ENCODE assay signal across 10 cellular contexts in the genomic region with DNA sequence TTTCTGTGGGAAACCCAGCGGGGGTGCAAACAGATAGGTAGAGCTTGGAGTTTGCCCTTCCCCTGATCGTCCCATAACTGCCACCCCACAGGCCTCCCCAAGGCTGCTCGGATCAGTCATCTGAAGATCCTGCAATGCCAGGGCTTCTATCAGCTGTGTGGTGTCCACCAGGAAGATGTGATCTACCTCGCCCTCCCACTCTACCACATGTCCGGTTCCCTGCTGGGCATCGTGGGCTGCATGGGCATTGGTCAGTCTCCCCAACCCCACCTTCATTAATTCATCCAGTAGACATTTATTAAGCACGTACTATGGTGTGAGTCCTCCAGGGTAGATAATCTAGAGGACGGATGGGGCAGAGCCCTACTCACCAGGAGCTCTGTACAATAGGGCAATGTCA. TPM values are rescaled to one million over a fixed set of nuclear protein-coding genes. Genes with fewer than 3 reads are reported as not detected.
DNase-seq lines count a peak whose midpoint lies in the region; ATAC-seq and TF ChIP-seq lines count a peak whose summit lies in the region.
"Had no signal": no experiment of that assay in that cellular context is flagged by ENCODE, and none has a peak within 500 bp of the region (broad histone marks: within the 10 kb centered on the region; RNA-seq: fewer than 3 reads in every experiment).

No MANE protein-coding gene starts in this region.

- WGBS in heart left ventricle, 4 donors = 77 to 86% (median 84%) methylated on average over 7 to 8 of the region's 8 CpGs

- peak overlapping the region in 1 of 12 donors; percentile 93 for H3K27ac ChIP-seq in heart left ventricle
- peak overlapping the region; percentile 83 to 91 for H3K27ac ChIP-seq in thoracic aorta
- H3K27ac ChIP-seq: KMS-11 had no signal

- H3K9ac ChIP-seq in adipocyte (ENCODE audit: low read length) = peak overlapping the region; percentile 99
- H3K9ac ChIP-seq: KMS-11 had no signal

- H3K36me3 ChIP-seq in heart left ventricle = peaks cover 0 to 33% (median 13%) of the 10 kb centered on the region in 9 donors
- peaks cover 35% of the 10 kb centered on the region for H3K36me3 ChIP-seq in adipocyte (ENCODE audit: control insufficient read depth, insufficient read depth, low read length, severe bottlenecking)
- peaks cover 14% of the 10 kb centered on the region for H3K36me3 ChIP-seq in thoracic aorta

- peaks cover 21% of the 10 kb centered on the region for H3K4me1 Mint-ChIP-seq in mesothelial cell of epicardium

- ATAC-seq in heart left ventricle (no peak), Right ventricle myocardium inferior (no peak), thoracic aorta (ENCODE audit: insufficient number of reproducible peaks, low FRiP score, low read depth) (no peak), GM19035 (IDR thresholded peaks at IDR 0.05; ENCODE audit: unreplicated experiment) (no peak)

- H3K9me3 Mint-ChIP-seq in mesothelial cell of epicardium = no peaks in the 10 kb centered on the region

- intact Hi-C loops in heart left ventricle (cut with DNase I) = no loop called here
- intact Hi-C loops in Right ventricle myocardium inferior (cut with DNase I) = loop anchor here (10.0 kb wide), 1 partner anchor 422 kb away; a partner anchor contains a TSS

- peaks cover 5 to 83% (median 60%) of the 10 kb centered on the region in 12 donors for H3K4me1 ChIP-seq in heart left ventricle
- peaks cover 66% of the 10 kb centered on the region for H3K4me1 ChIP-seq in adipocyte (ENCODE audit: control insufficient read depth, insufficient read depth, low read length)
- peaks cover 35 to 70% of the 10 kb centered on the region in 2 donors for H3K4me1 ChIP-seq in thoracic aorta (ENCODE audit: control insufficient read depth in 1 of 2, low read depth in 2 of 2)

- peaks cover 2% of the 10 kb centered on the region for H3K36me3 Mint-ChIP-seq in mesothelial cell of epicardium

- DNase-seq in heart left ventricle (peak in 1 of 5 donors; percentile 25), Right ventricle myocardium inferior (ENCODE audit: missing footprints) (no peak), adipocyte (ENCODE audit: low read depth) (no peak), mesothelial cell of epicardium (ENCODE audit: low spot score in 2 of 2, unreplicated experiment in 2 of 2) (no peak), thoracic aorta (ENCODE audit: low spot score) (no peak), NCI-H2081 (lab: John Stamatoyannopoulos, UW) (no peak), DMS79 (lab: John Stamatoyannopoulos, UW) (no peak)
- DNase-seq: effector CD4-positive, alpha-beta T cell had no signal

- no peaks in the 10 kb centered on the region for H3K9me3 ChIP-seq in heart left ventricle
- H3K9me3 ChIP-seq in adipocyte (ENCODE audit: control insufficient read depth, low read length) = no peaks in the 10 kb centered on the region
- H3K9me3 ChIP-seq in thoracic aorta = no peaks in the 10 kb centered on the region

- TF ChIP-seq POLR2A in heart left ventricle (IDR thresholded peaks at IDR 0.05) = no peak

- H3K4me3 ChIP-seq in heart left ventricle = peak overlapping the region in 8 of 12 donors; percentile 68 to 91 (median 79)
- peak overlapping the region; percentile 94 for H3K4me3 ChIP-seq in adipocyte (ENCODE audit: low read length)
- H3K4me3 ChIP-seq in thoracic aorta = peak overlapping the region; percentile 86

- H3K27me3 Mint-ChIP-seq in mesothelial cell of epicardium (ENCODE audit: low read depth) = no peaks in the 10 kb centered on the region

- H3K27ac Mint-ChIP-seq in mesothelial cell of epicardium = no peak overlapping the region

- H3K27me3 ChIP-seq in heart left ventricle = no peaks in the 10 kb centered on the region
- no peaks in the 10 kb centered on the region for H3K27me3 ChIP-seq in adipocyte (replicated peaks; ENCODE audit: control insufficient read depth, insufficient read depth, low read length)
- no peaks in the 10 kb centered on the region for H3K27me3 ChIP-seq in thoracic aorta (replicated peaks; ENCODE audit: insufficient read depth)

- peak overlapping the region; percentile 78 for H3K4me3 Mint-ChIP-seq in mesothelial cell of epicardium

- no peak for TF ChIP-seq CTCF in heart left ventricle (IDR thresholded peaks at IDR 0.05)
- no peak for TF ChIP-seq CTCF in mesothelial cell of epicardium (IDR thresholded peaks at IDR 0.05; ENCODE audit: unreplicated experiment)
- no peak for TF ChIP-seq CTCF in thoracic aorta (IDR thresholded peaks at IDR 0.05)

RNA-seq across cellular contexts. Expression of a gene that starts 1.8 kb away (rescaled TPM):
- total RNA-seq in heart left ventricle (10 to 100 TPM in 5 of 9 donors, 1 to 10 TPM in 4; 7.9 to 37.1 (median 10.3) TPM), Right ventricle myocardium inferior (13.5 TPM), mesothelial cell of epicardium (28.5 to 32.1 TPM (median 29.7 TPM) in 3 replicates), thoracic aorta (100 to 1,000 TPM in 1 of 2 donors, 10 to 100 TPM in 1; 71.7 to 116 TPM)
- polyA plus RNA-seq in heart left ventricle = 10 to 100 TPM; 18.4 to 29.4 TPM

RNA-seq across cellular contexts. Expression of a gene that starts 49.1 kb away (rescaled TPM):
- total RNA-seq in heart left ventricle = 10 to 100 TPM; 19.6 to 33.2 (median 30.7) TPM
- 10 to 100 TPM; 21.9 to 41.8 TPM for polyA plus RNA-seq in heart left ventricle
- total RNA-seq in Right ventricle myocardium inferior = 33.0 TPM
- total RNA-seq in mesothelial cell of epicardium = 117 to 120 TPM (median 117 TPM) in 3 replicates
- total RNA-seq in thoracic aorta = 10 to 100 TPM; 63.8 to 68.8 TPM
